8 cellular contexts compared by ENCODE assay signal in genomic region chr2:69946351-69947077, GRCh38. TPM values are rescaled to one million over a fixed set of nuclear protein-coding genes. Genes with fewer than 3 reads are reported as not detected.
DNase-seq lines count a peak whose midpoint lies in the region; ATAC-seq and TF ChIP-seq lines count a peak whose summit lies in the region.

No MANE protein-coding gene starts in this region.

- H3K9ac ChIP-seq in Loucy (ENCODE audit: low read depth, low read length, poor library complexity, severe bottlenecking) = peak overlapping the region; percentile 53

- H3K9me3 Mint-ChIP-seq in CD4-positive, CD25-positive, alpha-beta regulatory T cell = peaks cover 0 to 2% (median 0%) of the 10 kb centered on the region in 7 donors

- H3K9me3 ChIP-seq in CD4-positive, CD25-positive, alpha-beta regulatory T cell (ENCODE audit: control insufficient read depth in 2 of 2, low read length in 2 of 2) = no peaks in the 10 kb centered on the region
- no peaks in the 10 kb centered on the region for H3K9me3 ChIP-seq in Loucy (ENCODE audit: insufficient read depth, low read depth, low read length)

- ATAC-seq in CD4-positive, CD25-positive, alpha-beta regulatory T cell (ENCODE audit: low read depth in 2 of 2) = peak; percentile 81 to 89
- ATAC-seq in GM21390 (IDR thresholded peaks at IDR 0.05; ENCODE audit: unreplicated experiment) (peak; percentile 86), GM19328 (IDR thresholded peaks at IDR 0.05; ENCODE audit: unreplicated experiment) (no peak)

- no peak overlapping the region for H3K27ac ChIP-seq in CD4-positive, CD25-positive, alpha-beta regulatory T cell (ENCODE audit: insufficient read depth, low read length, poor library complexity, severe bottlenecking)

- H3K79me2 ChIP-seq in Loucy (ENCODE audit: insufficient read depth, low read length) = no peaks in the 10 kb centered on the region

- H3K27ac Mint-ChIP-seq in CD4-positive, CD25-positive, alpha-beta regulatory T cell = peak overlapping the region; percentile 52 to 78 (median 73)

- peaks cover 10% of the 10 kb centered on the region for H3K36me3 ChIP-seq in CD4-positive, CD25-positive, alpha-beta regulatory T cell (ENCODE audit: control insufficient read depth, insufficient read depth, low read length)
- H3K36me3 ChIP-seq in Loucy (ENCODE audit: insufficient read depth, low read length) = no peaks in the 10 kb centered on the region

- TF ChIP-seq CTCF in Loucy (conservative IDR thresholded peaks at IDR 0.05; ENCODE audit: low read length) = no peak
- TF ChIP-seq CTCF in foreskin fibroblast (IDR thresholded peaks at IDR 0.05; ENCODE audit: low read depth, low read length) = no peak

- peak overlapping the region in 3 of 4 donors; percentile 4 to 47 (median 17) for H3K4me3 Mint-ChIP-seq in CD4-positive, CD25-positive, alpha-beta regulatory T cell

- no peaks in the 10 kb centered on the region for H3F3A ChIP-seq in Loucy (ENCODE audit: low read depth)

- peak; percentile 24 to 80 (median 58) for DNase-seq in CD4-positive, CD25-positive, alpha-beta regulatory T cell
- peak; percentile 24 to 33 for DNase-seq in activated CD8-positive, alpha-beta memory T cell treated with anti-CD3 and anti-CD28 coated beads for 4 hours (ENCODE audit: low read depth in 2 of 2)
- peak; percentile 39 to 71 for DNase-seq in foreskin fibroblast
- peak; percentile 11 for DNase-seq in stimulated activated CD8-positive, alpha-beta memory T cell treated with anti-CD3 and anti-CD28 coated beads, Interleukin-7, amount 100 ng/mL, for 24 hours (ENCODE audit: low read depth)
- no peak for DNase-seq in iPS-NIHi7 (ENCODE audit: extremely low spot score)

- H4K20me1 ChIP-seq in Loucy (ENCODE audit: insufficient read depth, low read length, poor library complexity, severe bottlenecking) = no peaks in the 10 kb centered on the region

- H3K4me1 Mint-ChIP-seq in CD4-positive, CD25-positive, alpha-beta regulatory T cell = peaks cover 7 to 25% (median 17%) of the 10 kb centered on the region in 4 donors

- no peaks in the 10 kb centered on the region for H3K27me3 ChIP-seq in CD4-positive, CD25-positive, alpha-beta regulatory T cell (ENCODE audit: control insufficient read depth, insufficient read depth, low read length)
- H3K27me3 ChIP-seq in Loucy (ENCODE audit: insufficient read depth, low read length, poor library complexity, severe bottlenecking) = no peaks in the 10 kb centered on the region

- peak overlapping the region; percentile 66; the same call in 1 of the 2 replicates for H2AFZ ChIP-seq in Loucy (ENCODE audit: low read length)

- H3K4me3 ChIP-seq in CD4-positive, CD25-positive, alpha-beta regulatory T cell (ENCODE audit: low read depth, low read length) = peak overlapping the region; percentile 56
- H3K4me3 ChIP-seq in Loucy (ENCODE audit: low read length, poor library complexity, severe bottlenecking) (peak overlapping the region; percentile 36), foreskin fibroblast (ENCODE audit: low read depth in 1 of 2, low read length in 2 of 2) (no peak overlapping the region)

- H3K4me2 ChIP-seq in Loucy (ENCODE audit: low read depth, low read length, poor library complexity, severe bottlenecking) = peak overlapping the region; percentile 62

- H3K27me3 Mint-ChIP-seq in CD4-positive, CD25-positive, alpha-beta regulatory T cell = no peaks in the 10 kb centered on the region

- H3K9me2 ChIP-seq in Loucy (replicated peaks; ENCODE audit: low read depth, low read length) = no peaks in the 10 kb centered on the region

- H3K36me3 Mint-ChIP-seq in CD4-positive, CD25-positive, alpha-beta regulatory T cell = peaks cover 14% of the 10 kb centered on the region

- peaks cover 15% of the 10 kb centered on the region for H3K4me1 ChIP-seq in CD4-positive, CD25-positive, alpha-beta regulatory T cell (ENCODE audit: control insufficient read depth, insufficient read depth, low read length, poor library complexity, severe bottlenecking)
- H3K4me1 ChIP-seq in Loucy (ENCODE audit: insufficient read depth, low read length, poor library complexity, severe bottlenecking) = peaks cover 32% of the 10 kb centered on the region

RNA-seq across cellular contexts. Expression of gene ASPRV1, which starts 14.9 kb away (rescaled TPM):
- total RNA-seq in CD4-positive, CD25-positive, alpha-beta regulatory T cell = 1.7 TPM
- 1 to 10 TPM in 3 of 4 donors, under 1 TPM in 1; 0.62 to 1.5 (median 1.1) TPM for polyA plus RNA-seq in CD4-positive, CD25-positive, alpha-beta regulatory T cell

RNA-seq across cellular contexts. Expression of gene MXD1, which starts 31.6 kb away (rescaled TPM):
- 40.6 TPM for total RNA-seq in CD4-positive, CD25-positive, alpha-beta regulatory T cell
- 10 to 100 TPM in 2 of 4 donors, 1 to 10 TPM in 2; 8.3 to 13.3 (median 11.0) TPM for polyA plus RNA-seq in CD4-positive, CD25-positive, alpha-beta regulatory T cell

RNA-seq across cellular contexts. Expression of gene SNRNP27, which starts 52.8 kb away (rescaled TPM):
- 44.1 TPM for total RNA-seq in CD4-positive, CD25-positive, alpha-beta regulatory T cell
- 10 to 100 TPM; 51.7 to 70.2 (median 60.0) TPM for polyA plus RNA-seq in CD4-positive, CD25-positive, alpha-beta regulatory T cell

Comparison
In these comparisons a context has a peak if more than half of its experiments do, and no peak if none do; other contexts are left out.
1. H3K4me3 ChIP-seq: peak in CD4-positive, CD25-positive, alpha-beta regulatory T cell (single experiment) and Loucy (single experiment); none in foreskin fibroblast (0 of 2).